In the genomic region with DNA sequence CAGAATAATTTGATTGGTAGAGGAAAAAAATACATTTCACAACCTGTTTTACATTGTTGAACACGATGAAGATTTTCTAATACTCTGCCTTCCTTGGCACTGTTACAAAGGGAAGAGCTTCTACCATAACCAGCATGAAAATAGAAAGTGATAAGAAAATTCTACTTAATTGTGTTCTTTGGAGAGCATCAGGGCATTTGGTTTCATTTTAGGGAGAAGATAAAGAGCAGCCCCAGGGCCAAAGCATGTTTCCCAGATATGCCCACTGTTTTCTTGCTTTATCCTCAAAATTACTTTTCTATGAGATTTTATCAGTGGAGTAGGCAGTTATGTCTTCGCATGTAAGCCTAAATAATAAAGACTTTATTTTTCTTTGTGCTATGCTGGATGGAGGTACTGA, we compare ENCODE assay signal across 32 cellular contexts. TPM values are rescaled to one million over a fixed set of nuclear protein-coding genes. Genes with fewer than 3 reads are reported as not detected.
"Had no signal": no experiment of that assay in that cellular context is flagged by ENCODE, and none has a peak within 500 bp of the region (broad histone marks: within the 10 kb centered on the region; RNA-seq: fewer than 3 reads in every experiment).

No MANE protein-coding gene starts in this region.

- DNase-seq: activated B cell treated with CpG ODN at 0.5 μM for 24 hours; activated CD4-positive, alpha-beta T cell treated with anti-CD3 and anti-CD28 coated beads, Interleukin-2, amount 50 U/mL, for 1 hour; activated CD8-positive, alpha-beta T cell treated with anti-CD3 and anti-CD28 coated beads for 36 hours; activated gamma-delta T cell treated with Interleukin-2 at 50 U/mL for 16 hours; activated naive CD4-positive, alpha-beta T cell treated with anti-CD3 and anti-CD28 coated beads, Interleukin-2, amount 50 U/mL, for 16 hours; activated T-cell treated with anti-CD3 and anti-CD28 coated beads, Interleukin-2, amount 50 U/mL, for 4 hours; amygdala; dermis blood vessel endothelial cell; effector CD8-positive, alpha-beta T cell; esophagus squamous epithelium; glutamatergic neuron; hippocampal formation; immature natural killer cell; naive thymus-derived CD4-positive, alpha-beta T cell; pancreas; retina; stimulated activated CD4-positive, alpha-beta T cell treated with anti-CD3 and anti-CD28 coated beads, Interleukin-15, amount 100 ng/mL, for 24 hours; stimulated activated CD4-positive, alpha-beta T cell treated with anti-CD3 and anti-CD28 coated beads, Interleukin-2, amount 100 ng/mL, for 24 hours; stimulated activated naive B cell treated with anti-CD40 and anti-IgM and Interleukin-4, amounts not matched to agents 10 μg/mL and 1 μg/mL and 100 μg/mL, for 72 hours; stomach; T-helper 1 cell; tibial artery; upper lobe of right lung had no signal

- H3K27ac ChIP-seq: breast epithelium, epithelial cell of prostate, esophagus squamous epithelium, pancreas, prostate gland, suprapubic skin, tibial artery, upper lobe of right lung had no signal

- H3K27me3 ChIP-seq: pancreas, stomach, suprapubic skin, tibial artery, upper lobe of right lung had no signal

- H3K4me3 ChIP-seq: breast epithelium, esophagus squamous epithelium, lung, pancreas, prostate gland, stomach, suprapubic skin, tibial artery, upper lobe of right lung had no signal

- H3K4me1 ChIP-seq: breast epithelium, esophagus squamous epithelium, pancreas, prostate gland, suprapubic skin, tibial artery, upper lobe of right lung had no signal

- ATAC-seq: activated CD8-positive, alpha-beta T cell treated with anti-CD3 and anti-CD28 coated beads for 36 hours; activated T-cell treated with anti-CD3 and anti-CD28 coated beads, Interleukin-2, amount 50 U/mL, for 4 hours; activated T-helper 17 cell treated with anti-CD3 and anti-CD28 coated beads, Interleukin-2, amount 50 U/mL, for 72 hours; left lobe of liver; naive thymus-derived CD4-positive, alpha-beta T cell; pancreas; stimulated activated naive B cell treated with anti-CD40 and anti-IgM and Interleukin-4, amounts not matched to agents 10 μg/mL and 1 μg/mL and 100 μg/mL, for 72 hours; upper lobe of right lung had no signal

- H3K36me3 ChIP-seq: breast epithelium, esophagus squamous epithelium, pancreas, prostate gland, stomach, suprapubic skin, tibial artery, upper lobe of right lung had no signal

- H3K9me3 ChIP-seq: breast epithelium, esophagus squamous epithelium, pancreas, prostate gland, stomach, suprapubic skin, tibial artery, upper lobe of right lung had no signal

RNA-seq across cellular contexts. Expression of gene CHRM2, which starts 9.5 kb away (rescaled TPM):
- total RNA-seq: activated B cell treated with CpG ODN at 0.5 μM for 24 hours; activated CD8-positive, alpha-beta T cell treated with anti-CD3 and anti-CD28 coated beads for 36 hours; activated T-helper 17 cell treated with anti-CD3 and anti-CD28 coated beads, Interleukin-2, amount 50 U/mL, for 72 hours; breast epithelium; dermis blood vessel endothelial cell; kidney epithelial cell; mesenteric fat pad; naive thymus-derived CD4-positive, alpha-beta T cell had no signal
- polyA plus RNA-seq: immature natural killer cell; naive thymus-derived CD4-positive, alpha-beta T cell had no signal
